19 cellular contexts compared by ENCODE assay signal in genomic region chr11:129457321-129457720, GRCh38.
DNase-seq lines count a peak whose midpoint lies in the region; FAIRE-seq and TF ChIP-seq lines count a peak whose summit lies in the region.
"Had no signal": no experiment of that assay in that cellular context is flagged by ENCODE, and none has a peak within 500 bp of the region (broad histone marks: within the 10 kb centered on the region; RNA-seq: fewer than 3 reads in every experiment).

No MANE protein-coding gene starts in this region.

- no peaks in the 10 kb centered on the region for H4K20me1 ChIP-seq in hepatocyte (ENCODE audit: insufficient read depth, poor library complexity, severe bottlenecking)
- H4K20me1 ChIP-seq: BLaER1 had no signal

- no peak overlapping the region for H2AFZ ChIP-seq in hepatocyte

- H3K4me3 ChIP-seq in hepatocyte = no peak overlapping the region
- no peak overlapping the region for H3K4me3 ChIP-seq in small intestine (ENCODE audit: low read depth in 1 of 2, low read length in 2 of 2)
- H3K4me3 ChIP-seq: BLaER1, psoas muscle, SJSA1 had no signal

- no peaks in the 10 kb centered on the region for H3K27me3 ChIP-seq in hepatocyte
- no peaks in the 10 kb centered on the region for H3K27me3 ChIP-seq in small intestine (ENCODE audit: control insufficient read depth in 2 of 2, insufficient read depth in 2 of 2, low read length in 2 of 2)
- H3K27me3 ChIP-seq: BLaER1, SJSA1 had no signal

- H3K4me1 ChIP-seq in hepatocyte (ENCODE audit: insufficient read depth) (peaks cover 39% of the 10 kb centered on the region), small intestine (ENCODE audit: control insufficient read depth in 2 of 2, insufficient read depth in 1 of 2, low read depth in 1 of 2, low read length in 1 of 2) (peaks cover 0 to 5% of the 10 kb centered on the region in 2 donors)
- H3K4me1 ChIP-seq: BLaER1, psoas muscle, SJSA1 had no signal

- H3K27ac ChIP-seq in hepatocyte = peak overlapping the region; percentile 51
- no peak overlapping the region for H3K27ac ChIP-seq in small intestine (ENCODE audit: low read depth in 1 of 2, low read length in 1 of 2)
- H3K27ac ChIP-seq: 22Rv1, BLaER1, psoas muscle, SJSA1 had no signal

- FAIRE-seq in small intestine (lab: Jason Lieb, UNC) = no peak
- FAIRE-seq: endothelial cell of umbilical vein had no signal

- peak; percentile 21 for DNase-seq in NCI-H1105 treated with DMSO at 0.1 percent for 48 hours (lab: John Stamatoyannopoulos, UW)
- DNase-seq in NCI-H1105 (lab: John Stamatoyannopoulos, UW) = no peak
- peak; percentile 54 to 75 for DNase-seq in NCI-H526 (lab: John Stamatoyannopoulos, UW)
- peak; percentile 47 for DNase-seq in hepatocyte (ENCODE audit: low spot score)
- DNase-seq in small intestine = peak; percentile 31
- DNase-seq in activated effector memory CD4-positive, alpha-beta T cell treated with anti-CD3 and anti-CD28 coated beads, Interleukin-2, amount 50 U/mL, for 16 hours = no peak
- no peak for DNase-seq in SKM-1 treated with dmso at 0.1 percent for 144 hours (lab: John Stamatoyannopoulos, UW; ENCODE audit: unreplicated experiment)
- DNase-seq in NCI-H446 treated with DMSO at 0.1 percent for 48 hours (lab: John Stamatoyannopoulos, UW) = no peak
- DNase-seq: activated CD4-positive, alpha-beta memory T cell treated with anti-CD3 and anti-CD28 coated beads, Interleukin-2, amount 10 ng/mL, durations not matched to agents 7 days and 5 days; amniotic stem cell; HFFc6; KBM-7; NCI-H1694 treated with DMSO at 0.1 percent for 48 hours; psoas muscle; T1000 had no signal

- no peaks in the 10 kb centered on the region for H3K9me2 ChIP-seq in hepatocyte (replicated peaks; ENCODE audit: insufficient read depth)

- no peaks in the 10 kb centered on the region for H3K79me2 ChIP-seq in hepatocyte

- no peak for TF ChIP-seq CTCF in hepatocyte (IDR thresholded peaks at IDR 0.05; ENCODE audit: poor library complexity)

- peak overlapping the region; percentile 41 for H3K4me2 ChIP-seq in hepatocyte
- H3K4me2 ChIP-seq: BLaER1 had no signal

- no peaks in the 10 kb centered on the region for H3K9me3 ChIP-seq in hepatocyte (ENCODE audit: low read depth)
- no peaks in the 10 kb centered on the region for H3K9me3 ChIP-seq in small intestine (ENCODE audit: control insufficient read depth, low read depth)
- H3K9me3 ChIP-seq: BLaER1, psoas muscle, SJSA1 had no signal

- H3K36me3 ChIP-seq in hepatocyte (replicated peaks; ENCODE audit: insufficient read depth, low read depth) (no peaks in the 10 kb centered on the region), small intestine (ENCODE audit: control insufficient read depth in 2 of 2, insufficient read depth in 2 of 2, low read length in 2 of 2) (no peaks in the 10 kb centered on the region)
- H3K36me3 ChIP-seq: BLaER1, SJSA1 had no signal

- 28% methylated on average over 6 of the region's 6 CpGs for WGBS in hepatocyte (ENCODE audit: low lambda C conversion rate, missing lambda C conversion rate)
- WGBS in small intestine, 3 donors = 27 to 43% (median 39%) methylated on average over 6 of the region's 6 CpGs

Comparison
In these comparisons a context has a peak if more than half of its experiments do, and no peak if none do; other contexts are left out.
1. DNase-seq: peak in NCI-H1105 treated with DMSO at 0.1 percent for 48 hours (single experiment), NCI-H526 (2 of 2), hepatocyte (single experiment) and small intestine (single experiment); none in NCI-H1105 (single experiment), activated effector memory CD4-positive, alpha-beta T cell treated with anti-CD3 and anti-CD28 coated beads, Interleukin-2, amount 50 U/mL, for 16 hours (single experiment), SKM-1 treated with dmso at 0.1 percent for 144 hours (single experiment) and NCI-H446 treated with DMSO at 0.1 percent for 48 hours (single experiment).